ENCODE assay signal across 8 cellular contexts in genomic region chr15:45429974-45430792, GRCh38. TPM values are rescaled to one million over a fixed set of nuclear protein-coding genes. Genes with fewer than 3 reads are reported as not detected.
DNase-seq lines count a peak whose midpoint lies in the region; ATAC-seq and TF ChIP-seq lines count a peak whose summit lies in the region.

No MANE protein-coding gene starts in this region.

- no peaks in the 10 kb centered on the region for H3K79me2 ChIP-seq in neural cell (replicated peaks; ENCODE audit: insufficient read depth, low read length)

- no peaks in the 10 kb centered on the region for H4K20me1 ChIP-seq in neural cell (ENCODE audit: insufficient read depth)

- TF ChIP-seq RAD21 in neural cell (conservative IDR thresholded peaks at IDR 0.05): no peak

- H3K27me3 ChIP-seq in neural cell (ENCODE audit: insufficient read depth, low read depth, low read length): peaks cover 24% of the 10 kb centered on the region

- no peaks in the 10 kb centered on the region for H3K36me3 ChIP-seq in neural cell (ENCODE audit: insufficient read depth, low read length)

- no peak overlapping the region for H3K9ac ChIP-seq in neural cell (ENCODE audit: low read length)

- TF ChIP-seq CTCF in GM10266 (IDR thresholded peaks at IDR 0.05; ENCODE audit: control insufficient read depth, insufficient read depth, low read depth, missing control alignments) (peak; percentile 100), fibroblast of villous mesenchyme (IDR thresholded peaks at IDR 0.05; ENCODE audit: insufficient read depth, low read depth, low read length) (peak; percentile 100), neural cell (IDR thresholded peaks at IDR 0.05; ENCODE audit: poor library complexity, severe bottlenecking) (peak; percentile 49)

- H3K9me3 ChIP-seq in neural cell (ENCODE audit: low read length): no peaks in the 10 kb centered on the region

- no peak for TF ChIP-seq EP300 in neural cell (conservative IDR thresholded peaks at IDR 0.05; ENCODE audit: poor library complexity, severe bottlenecking)

- DNase-seq in GM10266 (ENCODE audit: extremely low spot score) (peak; percentile 86), NOMO-1 (lab: John Stamatoyannopoulos, UW; ENCODE audit: unreplicated experiment in 2 of 2) (peak; percentile 20 to 58), fibroblast of villous mesenchyme (ENCODE audit: low read depth) (peak; percentile 67), stromal cell of bone marrow (ENCODE audit: low read depth) (peak; percentile 25), NCI-H2107 treated with DMSO at 0.1 percent for 48 hours (lab: John Stamatoyannopoulos, UW; ENCODE audit: unreplicated experiment) (no peak)
- DNase-seq in activated T-helper 1 cell treated with anti-CD3 and anti-CD28 coated beads, Interleukin-2, amount 50 U/mL, for 16 hours (ENCODE audit: low read depth in 1 of 2, low spot score in 1 of 2): peak; percentile 82 to 83

- peak overlapping the region; percentile 55 for H3K4me3 ChIP-seq in fibroblast of villous mesenchyme (ENCODE audit: low read depth, low read length)
- no peak overlapping the region for H3K4me3 ChIP-seq in neural cell (ENCODE audit: low read length)

- H3K9me2 ChIP-seq in neural cell (ENCODE audit: insufficient read depth, low read length): no peaks in the 10 kb centered on the region

- H2AFZ ChIP-seq in neural cell (ENCODE audit: low read depth, low read length): no peak overlapping the region

- peak; percentile 74 for ATAC-seq in HG02678 (IDR thresholded peaks at IDR 0.05; ENCODE audit: unreplicated experiment)

- H3F3A ChIP-seq in neural cell (ENCODE audit: insufficient read depth, low read length, poor library complexity, severe bottlenecking): no peaks in the 10 kb centered on the region

- no peak overlapping the region for H3K27ac ChIP-seq in neural cell (ENCODE audit: low read length)

- no peak overlapping the region for H3K4me2 ChIP-seq in neural cell (ENCODE audit: low read length)

TF ChIP-seq in neural cell, 6 proteins besides CTCF, POLR2A, EP300 and RAD21:
- TF ChIP-seq, protein P1, sequence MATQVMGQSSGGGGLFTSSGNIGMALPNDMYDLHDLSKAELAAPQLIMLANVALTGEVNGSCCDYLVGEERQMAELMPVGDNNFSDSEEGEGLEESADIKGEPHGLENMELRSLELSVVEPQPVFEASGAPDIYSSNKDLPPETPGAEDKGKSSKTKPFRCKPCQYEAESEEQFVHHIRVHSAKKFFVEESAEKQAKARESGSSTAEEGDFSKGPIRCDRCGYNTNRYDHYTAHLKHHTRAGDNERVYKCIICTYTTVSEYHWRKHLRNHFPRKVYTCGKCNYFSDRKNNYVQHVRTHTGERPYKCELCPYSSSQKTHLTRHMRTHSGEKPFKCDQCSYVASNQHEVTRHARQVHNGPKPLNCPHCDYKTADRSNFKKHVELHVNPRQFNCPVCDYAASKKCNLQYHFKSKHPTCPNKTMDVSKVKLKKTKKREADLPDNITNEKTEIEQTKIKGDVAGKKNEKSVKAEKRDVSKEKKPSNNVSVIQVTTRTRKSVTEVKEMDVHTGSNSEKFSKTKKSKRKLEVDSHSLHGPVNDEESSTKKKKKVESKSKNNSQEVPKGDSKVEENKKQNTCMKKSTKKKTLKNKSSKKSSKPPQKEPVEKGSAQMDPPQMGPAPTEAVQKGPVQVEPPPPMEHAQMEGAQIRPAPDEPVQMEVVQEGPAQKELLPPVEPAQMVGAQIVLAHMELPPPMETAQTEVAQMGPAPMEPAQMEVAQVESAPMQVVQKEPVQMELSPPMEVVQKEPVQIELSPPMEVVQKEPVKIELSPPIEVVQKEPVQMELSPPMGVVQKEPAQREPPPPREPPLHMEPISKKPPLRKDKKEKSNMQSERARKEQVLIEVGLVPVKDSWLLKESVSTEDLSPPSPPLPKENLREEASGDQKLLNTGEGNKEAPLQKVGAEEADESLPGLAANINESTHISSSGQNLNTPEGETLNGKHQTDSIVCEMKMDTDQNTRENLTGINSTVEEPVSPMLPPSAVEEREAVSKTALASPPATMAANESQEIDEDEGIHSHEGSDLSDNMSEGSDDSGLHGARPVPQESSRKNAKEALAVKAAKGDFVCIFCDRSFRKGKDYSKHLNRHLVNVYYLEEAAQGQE (IDR thresholded peaks at IDR 0.05; ENCODE audit: borderline replicate concordance): no peak
- no peak for TF ChIP-seq MXI1 (conservative IDR thresholded peaks at IDR 0.05; ENCODE audit: poor library complexity, severe bottlenecking)
- TF ChIP-seq POLR2AphosphoS5 (IDR thresholded peaks at IDR 0.05): no peak
- TF ChIP-seq SMC3 (conservative IDR thresholded peaks at IDR 0.05; ENCODE audit: poor library complexity): no peak
- no peak for TF ChIP-seq EZH2 (IDR thresholded peaks at IDR 0.05; ENCODE audit: borderline replicate concordance, insufficient read depth, low read length, poor library complexity, severe bottlenecking)
- TF ChIP-seq TAF1 (IDR thresholded peaks at IDR 0.05; ENCODE audit: low read depth): no peak
TF ChIP-seq in neural cell: peak in this region for 0.

RNA-seq across cellular contexts. Expression of gene GATM, which starts 51.8 kb away (rescaled TPM):
- total RNA-seq in fibroblast of villous mesenchyme: under 0.01 and 0.32 TPM in 2 replicates
- 13.3 and 15.8 TPM in 2 replicates for polyA plus RNA-seq in neural cell
- polyA minus RNA-seq in neural cell: 9.5 and 9.7 TPM in 2 replicates

Comparison
In these comparisons a context has a peak if more than half of its experiments do, and no peak if none do; other contexts are left out.
1. CTCF ChIP-seq: peak in every context shown above with its lines; median percentile 100 in GM10266; 100 in fibroblast of villous mesenchyme; 49 in neural cell.